8 cellular contexts compared by ENCODE assay signal in genomic region chr17:35879748-35880654, GRCh38. TPM values are rescaled to one million over a fixed set of nuclear protein-coding genes. Genes with fewer than 3 reads are reported as not detected.
A peak's percentile ranks its signal among the peaks of the same experiment; 100 is the strongest.
DNase-seq lines count a peak whose midpoint lies in the region; ATAC-seq and TF ChIP-seq lines count a peak whose summit lies in the region.

TSS of gene CCL5 (minus strand) at chr17:35880360.

- no peak within 1 kb of the TSS for H3K27ac Mint-ChIP-seq in endothelial cell (ENCODE audit: unreplicated experiment)

- H3K4me1 Mint-ChIP-seq in endothelial cell (ENCODE audit: unreplicated experiment) = peaks cover 21% of the 10 kb centered on the region

- no peaks in the 10 kb centered on the region for H3K27me3 ChIP-seq in right cardiac atrium (ENCODE audit: control insufficient read depth, insufficient read depth)

- H3K27ac ChIP-seq in right cardiac atrium (ENCODE audit: low read length) = no peak within 1 kb of the TSS

- ATAC-seq in right cardiac atrium = peak; percentile 51 to 67
- ATAC-seq in Right ventricle myocardium inferior = no peak
- ATAC-seq in HG02981 (IDR thresholded peaks at IDR 0.05; ENCODE audit: unreplicated experiment) = peak; percentile 90
- no peak for ATAC-seq in sciatic nerve

- H3K36me3 Mint-ChIP-seq in endothelial cell (ENCODE audit: low read depth, unreplicated experiment) = no peaks in the 10 kb centered on the region

- H3K4me1 ChIP-seq in right cardiac atrium (ENCODE audit: control insufficient read depth, insufficient read depth, low read length) = peaks cover 2% of the 10 kb centered on the region

- no peaks in the 10 kb centered on the region for H3K9me3 ChIP-seq in right cardiac atrium (ENCODE audit: control insufficient read depth, low read length)

- H3K4me3 ChIP-seq in right cardiac atrium (ENCODE audit: low read length) = no peak within 1 kb of the TSS

- WGBS in right cardiac atrium = 53% methylated on average over 11 of the region's 11 CpGs

- H3K4me3 Mint-ChIP-seq in endothelial cell (ENCODE audit: unreplicated experiment) = no peak within 1 kb of the TSS

- peaks cover 2% of the 10 kb centered on the region for H3K27me3 Mint-ChIP-seq in endothelial cell (ENCODE audit: unreplicated experiment)

- TF ChIP-seq CTCF in endothelial cell (IDR thresholded peaks at IDR 0.05; ENCODE audit: unreplicated experiment) = no peak

- intact Hi-C loops in right cardiac atrium (cut with DNase I) = no loop called here
- intact Hi-C loops in Right ventricle myocardium inferior (cut with DNase I) = no loop called here
- intact Hi-C loops in sciatic nerve (cut with DNase I) = no loop called here

- DNase-seq in right cardiac atrium (peak in 1 of 3 donors; percentile 67), Right ventricle myocardium inferior (ENCODE audit: missing footprints) (no peak), SKM-1 (lab: John Stamatoyannopoulos, UW; ENCODE audit: unreplicated experiment) (peak; percentile 89), sciatic nerve (ENCODE audit: low spot score) (no peak), endothelial cell (ENCODE audit: low spot score) (no peak), NCI-H1417 (lab: John Stamatoyannopoulos, UW) (no peak)
- DNase-seq in effector CD4-positive, alpha-beta T cell = peak; percentile 17

- H3K9me3 Mint-ChIP-seq in endothelial cell (ENCODE audit: unreplicated experiment) = no peaks in the 10 kb centered on the region

RNA-seq across cellular contexts. Expression of gene CCL5, which starts in this region (rescaled TPM):
- total RNA-seq in right cardiac atrium = 1 to 10 TPM; 1.2 to 3.3 (median 2.3) TPM
- 1.6 TPM for polyA plus RNA-seq in right cardiac atrium
- 1.7 TPM for total RNA-seq in Right ventricle myocardium inferior
- total RNA-seq in sciatic nerve = 5.3 TPM
- not detected for total RNA-seq in endothelial cell (ENCODE audit: unreplicated experiment)

Comparison
In these comparisons a context has a peak if more than half of its experiments do, and no peak if none do; other contexts are left out.
1. ATAC-seq: peak in right cardiac atrium (2 of 2) and HG02981 (single experiment); none in Right ventricle myocardium inferior (single experiment) and sciatic nerve (single experiment).
2. DNase-seq: peak in SKM-1 (single experiment) and effector CD4-positive, alpha-beta T cell (single experiment); none in Right ventricle myocardium inferior (single experiment), sciatic nerve (single experiment), endothelial cell (single experiment) and NCI-H1417 (0 of 3).